16 cellular contexts compared by ENCODE assay signal in the genomic region with DNA sequence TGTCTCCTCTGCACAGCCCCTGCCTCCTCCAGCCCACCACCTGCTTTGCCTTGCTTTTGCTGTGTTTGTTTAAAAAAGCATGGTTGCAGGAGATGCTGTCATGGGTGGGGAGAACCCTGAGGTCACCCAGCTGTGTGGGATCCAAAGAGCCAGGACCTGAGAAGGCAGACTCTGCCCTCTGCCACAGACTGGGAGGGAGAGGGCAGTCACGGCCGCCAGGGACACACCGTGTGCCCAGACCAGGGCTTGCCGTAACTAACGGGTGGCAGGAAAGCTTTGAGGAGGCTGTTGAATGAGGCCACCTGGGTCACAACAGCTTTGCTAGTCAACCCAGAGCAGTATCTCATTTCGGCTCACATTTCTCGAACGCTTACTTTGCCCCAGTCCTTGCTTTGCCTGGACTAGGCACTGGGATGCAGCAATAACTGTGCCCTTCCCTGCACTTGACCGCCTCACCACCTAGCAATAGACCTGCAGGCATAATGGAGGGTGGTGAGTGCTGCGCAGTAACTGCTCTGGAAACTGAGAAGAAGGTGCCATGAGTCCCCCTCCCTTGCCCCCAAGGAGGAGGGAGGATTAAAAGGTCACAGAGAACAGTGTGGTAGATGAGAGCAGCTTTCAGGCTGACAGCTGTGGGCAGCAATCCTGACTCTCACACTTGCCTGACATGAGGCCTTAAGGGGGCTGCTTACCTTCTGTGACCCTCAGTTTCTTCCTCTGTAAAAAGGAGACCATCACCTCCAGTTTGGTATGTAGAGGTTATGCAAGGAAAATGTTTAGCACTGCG. TPM values are rescaled to one million over a fixed set of nuclear protein-coding genes. Genes with fewer than 3 reads are reported as not detected.
DNase-seq lines count a peak whose midpoint lies in the region; ATAC-seq and TF ChIP-seq lines count a peak whose summit lies in the region.
"Had no signal": no experiment of that assay in that cellular context is flagged by ENCODE, and none has a peak within 500 bp of the region (broad histone marks: within the 10 kb centered on the region; RNA-seq: fewer than 3 reads in every experiment).

No MANE protein-coding gene starts in this region.

- no peak for TF ChIP-seq CTCF in cardiac muscle cell (IDR thresholded peaks at IDR 0.05; ENCODE audit: low read depth, low read length)
- TF ChIP-seq CTCF in nephron progenitor cell (IDR thresholded peaks at IDR 0.05): no peak
- no peak for TF ChIP-seq CTCF in transverse colon (IDR thresholded peaks at IDR 0.05)

- H3K27me3 Mint-ChIP-seq in dendritic cell treated with granulocyte-macrophage colony-stimulating factor and Interleukin-4, amounts not matched to agents 40 ng/mL and 50 ng/mL, for 4 days: no peaks in the 10 kb centered on the region
- peaks cover 7% of the 10 kb centered on the region for H3K27me3 Mint-ChIP-seq in nephron progenitor cell (ENCODE audit: low read depth, poor library complexity)
- peaks cover 0 to 3% (median 0%) of the 10 kb centered on the region in 5 donors for H3K27me3 Mint-ChIP-seq in naive thymus-derived CD4-positive, alpha-beta T cell

- no peak for TF ChIP-seq EP300 in transverse colon (IDR thresholded peaks at IDR 0.05; ENCODE audit: low read depth)

- H3K9me3 Mint-ChIP-seq in dendritic cell treated with granulocyte-macrophage colony-stimulating factor and Interleukin-4, amounts not matched to agents 40 ng/mL and 50 ng/mL, for 4 days: no peaks in the 10 kb centered on the region
- H3K9me3 Mint-ChIP-seq in nephron progenitor cell: no peaks in the 10 kb centered on the region
- peaks cover 0 to 1% (median 0%) of the 10 kb centered on the region in 11 donors for H3K9me3 Mint-ChIP-seq in naive thymus-derived CD4-positive, alpha-beta T cell
- H3K9me3 Mint-ChIP-seq: activated naive CD8-positive, alpha-beta T cell treated with anti-CD3 and anti-CD28 coated beads, Interleukin-2, amount 10 ng/mL, durations not matched to agents 7 days and 5 days had no signal

- TF ChIP-seq POLR2A in transverse colon (IDR thresholded peaks at IDR 0.05): no peak

- CTCF ChIA-PET in naive thymus-derived CD4-positive, alpha-beta T cell (lab: Charles Lee): interaction anchor here (0.7 kb wide), 1 partner anchor 197 kb away, joined by 3 read pairs; no protein-coding TSS in a partner anchor

- H3K4me3 ChIP-seq in cardiac muscle cell (no peak overlapping the region), transverse colon (no peak overlapping the region)
- no peak overlapping the region for H3K4me3 ChIP-seq in naive thymus-derived CD4-positive, alpha-beta T cell (ENCODE audit: low read length)
- H3K4me3 ChIP-seq: gastrocnemius medialis, HAP-1, stomach, vagina had no signal

- DNase-seq in cardiac muscle cell (ENCODE audit: low read depth in 1 of 2, low spot score in 1 of 2): no peak
- DNase-seq in Right ventricle myocardium inferior (ENCODE audit: missing footprints): no peak
- DNase-seq in nephron progenitor cell: no peak
- DNase-seq in transverse colon: peak; percentile 47
- DNase-seq in naive thymus-derived CD4-positive, alpha-beta T cell: no peak
- DNase-seq in NCI-H2081 treated with DMSO at 0.1 percent for 48 hours (lab: John Stamatoyannopoulos, UW): no peak
- DNase-seq: activated naive CD8-positive, alpha-beta T cell treated with anti-CD3 and anti-CD28 coated beads, Interleukin-2, amount 10 ng/mL, durations not matched to agents 7 days and 5 days; gastrocnemius medialis; NCI-H1436; NCI-H2171; NCI-H748 treated with DMSO at 0.1 percent for 48 hours; stomach had no signal

- intact Hi-C loops in Right ventricle myocardium inferior (cut with DNase I) (no loop called here), transverse colon (cut with DNase I; ENCODE audit: low total_unique reads) (no loop called here)
- intact Hi-C loops in dendritic cell treated with granulocyte-macrophage colony-stimulating factor and Interleukin-4, amounts not matched to agents 40 ng/mL and 50 ng/mL, for 4 days (cut with micrococcal nuclease): no loop called here
- intact Hi-C loops in naive thymus-derived CD4-positive, alpha-beta T cell (cut with micrococcal nuclease): no loop called here

- peaks cover 28% of the 10 kb centered on the region for H3K4me1 Mint-ChIP-seq in dendritic cell treated with granulocyte-macrophage colony-stimulating factor and Interleukin-4, amounts not matched to agents 40 ng/mL and 50 ng/mL, for 4 days (ENCODE audit: low read depth)
- H3K4me1 Mint-ChIP-seq in nephron progenitor cell: peaks cover 40% of the 10 kb centered on the region
- H3K4me1 Mint-ChIP-seq in naive thymus-derived CD4-positive, alpha-beta T cell: peaks cover 0 to 20% (median 7%) of the 10 kb centered on the region in 7 donors
- H3K4me1 Mint-ChIP-seq: activated naive CD8-positive, alpha-beta T cell treated with anti-CD3 and anti-CD28 coated beads, Interleukin-2, amount 10 ng/mL, durations not matched to agents 7 days and 5 days had no signal

- no peak for ATAC-seq in Right ventricle myocardium inferior
- ATAC-seq in naive thymus-derived CD4-positive, alpha-beta T cell: no peak
- no peak for ATAC-seq in HG03135 (IDR thresholded peaks at IDR 0.05; ENCODE audit: unreplicated experiment)
- ATAC-seq: gastrocnemius medialis had no signal

- no peaks in the 10 kb centered on the region for H3K36me3 Mint-ChIP-seq in dendritic cell treated with granulocyte-macrophage colony-stimulating factor and Interleukin-4, amounts not matched to agents 40 ng/mL and 50 ng/mL, for 4 days (ENCODE audit: low read depth)
- peaks cover 45% of the 10 kb centered on the region for H3K36me3 Mint-ChIP-seq in nephron progenitor cell (ENCODE audit: low read depth)
- no peaks in the 10 kb centered on the region for H3K36me3 Mint-ChIP-seq in naive thymus-derived CD4-positive, alpha-beta T cell
- H3K36me3 Mint-ChIP-seq: activated naive CD8-positive, alpha-beta T cell treated with anti-CD3 and anti-CD28 coated beads, Interleukin-2, amount 10 ng/mL, durations not matched to agents 7 days and 5 days had no signal

- WGBS in transverse colon (ENCODE audit: low coverage in 1 of 2), 2 donors: 88 to 100% methylated on average over 1 to 6 of the region's 11 CpGs

- H3K4me1 ChIP-seq in cardiac muscle cell (ENCODE audit: low read depth): peaks cover 23% of the 10 kb centered on the region
- peaks cover 11 to 41% (median 22%) of the 10 kb centered on the region in 4 donors for H3K4me1 ChIP-seq in transverse colon
- no peaks in the 10 kb centered on the region for H3K4me1 ChIP-seq in naive thymus-derived CD4-positive, alpha-beta T cell (ENCODE audit: control insufficient read depth in 2 of 2, insufficient read depth in 2 of 2, low read length in 2 of 2)
- H3K4me1 ChIP-seq: gastrocnemius medialis, HAP-1 had no signal

- H3K36me3 ChIP-seq in cardiac muscle cell (no peaks in the 10 kb centered on the region), transverse colon (no peaks in the 10 kb centered on the region)
- H3K36me3 ChIP-seq in naive thymus-derived CD4-positive, alpha-beta T cell (ENCODE audit: control insufficient read depth in 2 of 3, insufficient read depth in 3 of 3, low read length in 3 of 3): no peaks in the 10 kb centered on the region
- H3K36me3 ChIP-seq: gastrocnemius medialis, HAP-1, vagina had no signal

- no peak overlapping the region for H3K4me3 Mint-ChIP-seq in dendritic cell treated with granulocyte-macrophage colony-stimulating factor and Interleukin-4, amounts not matched to agents 40 ng/mL and 50 ng/mL, for 4 days
- peak overlapping the region; percentile 3 for H3K4me3 Mint-ChIP-seq in nephron progenitor cell
- H3K4me3 Mint-ChIP-seq in naive thymus-derived CD4-positive, alpha-beta T cell: peak overlapping the region in 3 of 10 donors; percentile 8 to 39 (median 17)
- H3K4me3 Mint-ChIP-seq: activated naive CD8-positive, alpha-beta T cell treated with anti-CD3 and anti-CD28 coated beads, Interleukin-2, amount 10 ng/mL, durations not matched to agents 7 days and 5 days had no signal

- in situ Hi-C loops in transverse colon (cut with MboI; ENCODE audit: low pct_ligation_motif_present in 1 of 4, low pct_unique_long_range_greater_than_20kb in 1 of 4, low sequenced_read_pairs in 3 of 4): no loop called here

- H3K27me3 ChIP-seq in cardiac muscle cell: no peaks in the 10 kb centered on the region
- H3K27me3 ChIP-seq in transverse colon: no peaks in the 10 kb centered on the region
- H3K27me3 ChIP-seq in naive thymus-derived CD4-positive, alpha-beta T cell (ENCODE audit: control insufficient read depth in 2 of 2, insufficient read depth in 2 of 2, low read length in 2 of 2): no peaks in the 10 kb centered on the region
- H3K27me3 ChIP-seq: gastrocnemius medialis, stomach, vagina had no signal

- POLR2A ChIA-PET in naive thymus-derived CD4-positive, alpha-beta T cell (lab: Charles Lee): no interaction called here

- H3K27ac ChIP-seq in cardiac muscle cell (peak overlapping the region; percentile 50), transverse colon (peak overlapping the region; percentile 54 to 73 (median 68))
- no peak overlapping the region for H3K27ac ChIP-seq in naive thymus-derived CD4-positive, alpha-beta T cell (ENCODE audit: low read depth, low read length)
- H3K27ac ChIP-seq: gastrocnemius medialis, stomach, vagina had no signal

- no peaks in the 10 kb centered on the region for H3K9me3 ChIP-seq in cardiac muscle cell (ENCODE audit: low read depth)
- no peaks in the 10 kb centered on the region for H3K9me3 ChIP-seq in transverse colon
- no peaks in the 10 kb centered on the region for H3K9me3 ChIP-seq in naive thymus-derived CD4-positive, alpha-beta T cell (ENCODE audit: control insufficient read depth in 2 of 3, low read length in 3 of 3)
- H3K9me3 ChIP-seq: gastrocnemius medialis, HAP-1, stomach, vagina had no signal

- peak overlapping the region; percentile 40 for H3K27ac Mint-ChIP-seq in dendritic cell treated with granulocyte-macrophage colony-stimulating factor and Interleukin-4, amounts not matched to agents 40 ng/mL and 50 ng/mL, for 4 days
- H3K27ac Mint-ChIP-seq in nephron progenitor cell: peak overlapping the region; percentile 94
- peak overlapping the region in 1 of 9 donors; percentile 43 for H3K27ac Mint-ChIP-seq in naive thymus-derived CD4-positive, alpha-beta T cell
- H3K27ac Mint-ChIP-seq: activated naive CD8-positive, alpha-beta T cell treated with anti-CD3 and anti-CD28 coated beads, Interleukin-2, amount 10 ng/mL, durations not matched to agents 7 days and 5 days had no signal

RNA-seq across cellular contexts. Expression of a gene that starts 55.0 kb away (rescaled TPM):
- 15.3 and 17.7 TPM in 2 replicates for total RNA-seq in cardiac muscle cell
- polyA plus RNA-seq in cardiac muscle cell: 22.3 and 34.0 TPM in 2 replicates
- 47.3 TPM for total RNA-seq in Right ventricle myocardium inferior
- total RNA-seq in transverse colon: 100 to 1,000 TPM in 1 of 4 donors, 10 to 100 TPM in 3; 39.8 to 105 (median 56.2) TPM
- 1 to 10 TPM; 1.5 to 5.6 (median 1.7) TPM for total RNA-seq in naive thymus-derived CD4-positive, alpha-beta T cell
- under 1 TPM; 0.15 to 0.58 TPM for polyA plus RNA-seq in naive thymus-derived CD4-positive, alpha-beta T cell
